In genomic region chr2:74333175-74333574, GRCh38 we compare ENCODE assay signal across 8 cellular contexts. TPM values are rescaled to one million over a fixed set of nuclear protein-coding genes. Genes with fewer than 3 reads are reported as not detected.
DNase-seq lines count a peak whose midpoint lies in the region; ATAC-seq and TF ChIP-seq lines count a peak whose summit lies in the region.

No MANE protein-coding gene starts in this region.

- TF ChIP-seq CTCF in AG04450 (IDR thresholded peaks at IDR 0.05; ENCODE audit: low read depth, low read length): peak; percentile 69
- TF ChIP-seq CTCF in GM12865 (IDR thresholded peaks at IDR 0.05; ENCODE audit: insufficient read depth, low read depth, low read length, missing control alignments): peak; percentile 30
- TF ChIP-seq CTCF in progenitor cell of endocrine pancreas (IDR thresholded peaks at IDR 0.05; ENCODE audit: unreplicated experiment): peak; percentile 41
- no peak for TF ChIP-seq CTCF in lower leg skin (IDR thresholded peaks at IDR 0.05)

- no peaks in the 10 kb centered on the region for H3K4me1 Mint-ChIP-seq in progenitor cell of endocrine pancreas (ENCODE audit: low read depth)
- H3K4me1 Mint-ChIP-seq in naive thymus-derived CD8-positive, alpha-beta T cell: peaks cover 0 to 10% (median 0%) of the 10 kb centered on the region in 4 donors

- POLR2A ChIA-PET in AG04450 (lab: Yijun Ruan, JAX): no interaction called here
- POLR2A ChIA-PET in naive thymus-derived CD8-positive, alpha-beta T cell (lab: Charles Lee): no interaction called here

- peak; percentile 3 for DNase-seq in AG04450 (ENCODE audit: low read depth, low spot score)
- DNase-seq in GM12865 (ENCODE audit: low read depth): peak; percentile 41
- DNase-seq in NCI-H748 treated with DMSO at 0.1 percent for 48 hours (lab: John Stamatoyannopoulos, UW): peak; percentile 11
- peak; percentile 65 for DNase-seq in dermis blood vessel endothelial cell
- no peak for DNase-seq in progenitor cell of endocrine pancreas (ENCODE audit: low spot score, unreplicated experiment)
- DNase-seq in lower leg skin (ENCODE audit: low spot score in 2 of 2): no peak
- DNase-seq in naive thymus-derived CD8-positive, alpha-beta T cell: no peak

- H3K9me3 ChIP-seq in AG04450 (ENCODE audit: control insufficient read depth, insufficient read depth, low read length): no peaks in the 10 kb centered on the region

- no peak overlapping the region for H3K4me3 ChIP-seq in AG04450 (ENCODE audit: low read depth, low read length)
- H3K4me3 ChIP-seq in GM12865 (ENCODE audit: low read depth, low read length): no peak overlapping the region
- H3K4me3 ChIP-seq in lower leg skin (ENCODE audit: low read depth, poor library complexity, severe bottlenecking): no peak overlapping the region

- H3K27me3 ChIP-seq in AG04450 (ENCODE audit: control insufficient read depth, insufficient read depth, low read length): peaks cover 23% of the 10 kb centered on the region

- H3K27ac Mint-ChIP-seq in progenitor cell of endocrine pancreas: no peak overlapping the region
- H3K27ac Mint-ChIP-seq in naive thymus-derived CD8-positive, alpha-beta T cell: peak overlapping the region in 2 of 10 donors; percentile 14 to 22

- H3K27ac ChIP-seq in AG04450 (ENCODE audit: low read depth, low read length): no peak overlapping the region

- WGBS in lower leg skin, 2 donors: 74 to 83% methylated on average over 3 of the region's 3 CpGs

- no peaks in the 10 kb centered on the region for H3K9me3 Mint-ChIP-seq in progenitor cell of endocrine pancreas (ENCODE audit: low read depth)
- H3K9me3 Mint-ChIP-seq in naive thymus-derived CD8-positive, alpha-beta T cell: no peaks in the 10 kb centered on the region

- H3K27me3 Mint-ChIP-seq in progenitor cell of endocrine pancreas: no peaks in the 10 kb centered on the region
- H3K27me3 Mint-ChIP-seq in naive thymus-derived CD8-positive, alpha-beta T cell: no peaks in the 10 kb centered on the region

- TF ChIP-seq POLR2A in lower leg skin (IDR thresholded peaks at IDR 0.05): no peak

- no peak for ATAC-seq in GM18498 (IDR thresholded peaks at IDR 0.05; ENCODE audit: unreplicated experiment)
- ATAC-seq in naive thymus-derived CD8-positive, alpha-beta T cell: no peak

- no peak overlapping the region for H3K4me3 Mint-ChIP-seq in progenitor cell of endocrine pancreas (ENCODE audit: low read depth)
- no peak overlapping the region for H3K4me3 Mint-ChIP-seq in naive thymus-derived CD8-positive, alpha-beta T cell

- CTCF ChIA-PET in AG04450 (lab: Charles Lee): interaction anchor here (0.9 to 3.2 kb wide), 9 partner anchors 9 to 510 kb away, joined by 3 to 43 read pairs (median 4); partner anchors contain the start of gene DCTN1

- intact Hi-C loops in lower leg skin (cut with DNase I; ENCODE audit: low total_unique reads): no loop called here

- no peaks in the 10 kb centered on the region for H3K36me3 Mint-ChIP-seq in progenitor cell of endocrine pancreas (ENCODE audit: insufficient read depth)
- peaks cover 0 to 18% (median 3%) of the 10 kb centered on the region in 3 donors for H3K36me3 Mint-ChIP-seq in naive thymus-derived CD8-positive, alpha-beta T cell

RNA-seq across cellular contexts. Expression of gene SLC4A5, which starts 10.0 kb away (rescaled TPM):
- polyA plus RNA-seq in AG04450 (2011; rRNA removed): 0.15 and 0.25 TPM in 2 replicates
- polyA minus RNA-seq in AG04450 (2011; rRNA and poly(A)+ RNA removed): not detected in 2 replicates
- total RNA-seq in dermis blood vessel endothelial cell: 0.33 TPM in 1 of 2 replicates, not detected in the other
- 4.1 and 5.9 TPM in 2 replicates for total RNA-seq in progenitor cell of endocrine pancreas
- total RNA-seq in lower leg skin: 1 to 10 TPM; 3.0 to 5.6 (median 3.7) TPM
- total RNA-seq in naive thymus-derived CD8-positive, alpha-beta T cell: 10 to 100 TPM; 12.7 to 15.1 TPM
- polyA plus RNA-seq in naive thymus-derived CD8-positive, alpha-beta T cell: 1 to 10 TPM in 2 of 3 donors, under 1 TPM in 1; 0.46 to 1.5 (median 1.5) TPM

RNA-seq across cellular contexts. Expression of gene DCTN1, which starts 46.9 kb away (rescaled TPM):
- 147 and 188 TPM in 2 replicates for polyA plus RNA-seq in AG04450 (2011; rRNA removed)
- 266 and 405 TPM in 2 replicates for polyA minus RNA-seq in AG04450 (2011; rRNA and poly(A)+ RNA removed)
- 160 and 207 TPM in 2 replicates for total RNA-seq in dermis blood vessel endothelial cell
- total RNA-seq in progenitor cell of endocrine pancreas: 178 and 195 TPM in 2 replicates
- total RNA-seq in lower leg skin: 100 to 1,000 TPM in 1 of 4 donors, 10 to 100 TPM in 3; 76.5 to 106 (median 95.8) TPM
- 100 to 1,000 TPM in 1 of 2 experiments, 10 to 100 TPM in 1; 97.5 to 108 TPM for total RNA-seq in naive thymus-derived CD8-positive, alpha-beta T cell
- polyA plus RNA-seq in naive thymus-derived CD8-positive, alpha-beta T cell: 10 to 100 TPM; 55.0 to 80.1 (median 68.7) TPM

Comparison
In these comparisons a context has a peak if more than half of its experiments do, and no peak if none do; other contexts are left out.
1. DNase-seq: peak in AG04450 (single experiment), GM12865 (single experiment), NCI-H748 treated with DMSO at 0.1 percent for 48 hours (single experiment) and dermis blood vessel endothelial cell (single experiment); none in progenitor cell of endocrine pancreas (single experiment), lower leg skin (0 of 2) and naive thymus-derived CD8-positive, alpha-beta T cell (0 of 10).
2. CTCF ChIP-seq: peak in AG04450 (single experiment), GM12865 (single experiment) and progenitor cell of endocrine pancreas (single experiment); none in lower leg skin (0 of 3).